8 cellular contexts compared by ENCODE assay signal in the genomic region with DNA sequence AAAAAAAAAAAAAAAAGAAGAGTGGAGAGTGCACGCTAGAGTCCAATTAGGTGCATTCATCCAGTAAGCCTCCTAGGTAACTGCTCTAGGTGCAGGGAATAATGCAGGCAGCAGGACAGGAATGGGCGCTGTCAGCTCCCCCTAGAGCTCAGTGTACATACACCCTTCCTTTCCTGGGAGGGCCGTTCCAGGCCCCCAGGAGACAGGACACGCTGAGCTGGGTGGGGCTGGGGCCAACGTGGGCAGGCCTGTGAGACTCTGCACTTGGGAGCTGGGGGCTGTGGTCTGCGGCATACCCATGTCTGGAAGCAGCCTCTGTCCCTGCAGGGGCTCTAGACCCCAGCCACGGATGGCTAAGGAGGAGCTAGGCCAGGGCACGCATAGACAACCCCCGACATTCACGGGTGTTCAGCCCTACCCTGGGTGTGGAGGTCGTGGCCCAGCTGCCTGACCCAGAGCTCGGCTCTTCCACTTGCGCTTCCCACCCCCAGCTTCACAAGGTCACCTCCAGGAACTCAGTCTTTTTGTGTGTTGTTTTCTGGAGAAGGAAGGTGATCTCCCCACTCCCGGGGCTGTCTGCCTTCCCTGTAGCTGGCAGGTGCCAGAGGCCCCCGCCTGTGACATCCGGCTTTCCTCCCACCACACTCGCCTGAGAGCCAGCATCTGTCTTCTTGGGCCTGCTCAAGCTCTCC. TPM values are rescaled to one million over a fixed set of nuclear protein-coding genes. Genes with fewer than 3 reads are reported as not detected.
DNase-seq lines count a peak whose midpoint lies in the region; ATAC-seq lines count a peak whose summit lies in the region.

No MANE protein-coding gene starts in this region.

- peak overlapping the region; percentile 67 to 80 (median 73) for H3K4me3 ChIP-seq in BLaER1 treated with 17β-estradiol and CSF1 and Interleukin-3, amounts not matched to agents 10 nM and 100 nM
- H3K4me3 ChIP-seq in iPS DF 6.9 (ENCODE audit: low read length) = peak overlapping the region; percentile 97; the same call in 1 of the 2 replicates

- no peaks in the 10 kb centered on the region for H3K4me1 Mint-ChIP-seq in activated T-helper 1 cell treated with anti-CD3 and anti-CD28 coated beads, Interleukin-12 subunit alpha, Interleukin-12 subunit beta, Interleukin-2, Interleukin-4 antibody, amounts not matched to agents 30 ng/mL and 10 ng/mL and 1 ng/mL, durations not matched to agents 14 hours and 24 hours and 36 hours (ENCODE audit: low read depth)
- peaks cover 45% of the 10 kb centered on the region for H3K4me1 Mint-ChIP-seq in stimulated activated memory B cell treated with anti-CD40 and anti-IgM and Interleukin-4, amounts not matched to agents 10 μg/mL and 1 μg/mL and 100 μg/mL, for 72 hours

- H3K4me3 Mint-ChIP-seq in activated T-helper 1 cell treated with anti-CD3 and anti-CD28 coated beads, Interleukin-12 subunit alpha, Interleukin-12 subunit beta, Interleukin-2, Interleukin-4 antibody, amounts not matched to agents 30 ng/mL and 10 ng/mL and 1 ng/mL, durations not matched to agents 14 hours and 24 hours and 36 hours = peak overlapping the region; percentile 75
- H3K4me3 Mint-ChIP-seq in stimulated activated memory B cell treated with anti-CD40 and anti-IgM and Interleukin-4, amounts not matched to agents 10 μg/mL and 1 μg/mL and 100 μg/mL, for 72 hours = peak overlapping the region; percentile 84

- no peaks in the 10 kb centered on the region for H3K36me3 Mint-ChIP-seq in activated T-helper 1 cell treated with anti-CD3 and anti-CD28 coated beads, Interleukin-12 subunit alpha, Interleukin-12 subunit beta, Interleukin-2, Interleukin-4 antibody, amounts not matched to agents 30 ng/mL and 10 ng/mL and 1 ng/mL, durations not matched to agents 14 hours and 24 hours and 36 hours (ENCODE audit: low read depth)
- peaks cover 6% of the 10 kb centered on the region for H3K36me3 Mint-ChIP-seq in stimulated activated memory B cell treated with anti-CD40 and anti-IgM and Interleukin-4, amounts not matched to agents 10 μg/mL and 1 μg/mL and 100 μg/mL, for 72 hours

- peak; percentile 58 for DNase-seq in LoVo (ENCODE audit: low spot score)
- DNase-seq in activated T-helper 1 cell treated with anti-CD3 and anti-CD28 coated beads, Interleukin-12 subunit alpha, Interleukin-12 subunit beta, Interleukin-2, Interleukin-4 antibody, amounts not matched to agents 30 ng/mL and 10 ng/mL and 1 ng/mL, durations not matched to agents 14 hours and 24 hours and 36 hours (ENCODE audit: low spot score) = no peak
- DNase-seq in iPS DF 6.9 (ENCODE audit: low read depth, low spot score) = no peak
- DNase-seq in NCI-H187 (lab: John Stamatoyannopoulos, UW) = no peak
- DNase-seq in middle frontal gyrus (ENCODE audit: extremely low spot score, low spot score) = no peak

- H3K27me3 ChIP-seq in BLaER1 treated with 17β-estradiol and CSF1 and Interleukin-3, amounts not matched to agents 10 nM and 100 nM = peaks cover 16 to 61% (median 22%) of the 10 kb centered on the region in 11 experiments
- peaks cover 2% of the 10 kb centered on the region; the same call in 1 of the 2 replicates for H3K27me3 ChIP-seq in iPS DF 6.9 (ENCODE audit: control insufficient read depth, insufficient read depth, low read length)

- H3K27me3 Mint-ChIP-seq in activated T-helper 1 cell treated with anti-CD3 and anti-CD28 coated beads, Interleukin-12 subunit alpha, Interleukin-12 subunit beta, Interleukin-2, Interleukin-4 antibody, amounts not matched to agents 30 ng/mL and 10 ng/mL and 1 ng/mL, durations not matched to agents 14 hours and 24 hours and 36 hours (ENCODE audit: insufficient read depth) = peaks cover 8% of the 10 kb centered on the region
- H3K27me3 Mint-ChIP-seq in stimulated activated memory B cell treated with anti-CD40 and anti-IgM and Interleukin-4, amounts not matched to agents 10 μg/mL and 1 μg/mL and 100 μg/mL, for 72 hours = peaks cover 9% of the 10 kb centered on the region

- peak overlapping the region; percentile 96 to 100 (median 100) for H3K4me2 ChIP-seq in BLaER1 treated with 17β-estradiol and CSF1 and Interleukin-3, amounts not matched to agents 10 nM and 100 nM

- H3K27ac Mint-ChIP-seq in activated T-helper 1 cell treated with anti-CD3 and anti-CD28 coated beads, Interleukin-12 subunit alpha, Interleukin-12 subunit beta, Interleukin-2, Interleukin-4 antibody, amounts not matched to agents 30 ng/mL and 10 ng/mL and 1 ng/mL, durations not matched to agents 14 hours and 24 hours and 36 hours = peak overlapping the region; percentile 28
- H3K27ac Mint-ChIP-seq in stimulated activated memory B cell treated with anti-CD40 and anti-IgM and Interleukin-4, amounts not matched to agents 10 μg/mL and 1 μg/mL and 100 μg/mL, for 72 hours = peak overlapping the region; percentile 87

- peaks cover 68 to 97% (median 95%) of the 10 kb centered on the region in 10 experiments for H3K4me1 ChIP-seq in BLaER1 treated with 17β-estradiol and CSF1 and Interleukin-3, amounts not matched to agents 10 nM and 100 nM
- H3K4me1 ChIP-seq in iPS DF 6.9 (ENCODE audit: control insufficient read depth, insufficient read depth, low read length) = peaks cover 11% of the 10 kb centered on the region

- peak overlapping the region in 9 of 11 experiments; percentile 67 to 86 (median 79); a peak in 18 of 22 replicates for H3K27ac ChIP-seq in BLaER1 treated with 17β-estradiol and CSF1 and Interleukin-3, amounts not matched to agents 10 nM and 100 nM
- H3K27ac ChIP-seq in iPS DF 6.9 (ENCODE audit: low read length) = no peak overlapping the region

- H3K9me3 ChIP-seq in BLaER1 treated with 17β-estradiol and CSF1 and Interleukin-3, amounts not matched to agents 10 nM and 100 nM (replicated peaks in 1 of 11) = no peaks in the 10 kb centered on the region
- H3K9me3 ChIP-seq in iPS DF 6.9 (ENCODE audit: control insufficient read depth, insufficient read depth, low read length) = no peaks in the 10 kb centered on the region

- H3K9me3 Mint-ChIP-seq in activated T-helper 1 cell treated with anti-CD3 and anti-CD28 coated beads, Interleukin-12 subunit alpha, Interleukin-12 subunit beta, Interleukin-2, Interleukin-4 antibody, amounts not matched to agents 30 ng/mL and 10 ng/mL and 1 ng/mL, durations not matched to agents 14 hours and 24 hours and 36 hours = no peaks in the 10 kb centered on the region
- no peaks in the 10 kb centered on the region for H3K9me3 Mint-ChIP-seq in stimulated activated memory B cell treated with anti-CD40 and anti-IgM and Interleukin-4, amounts not matched to agents 10 μg/mL and 1 μg/mL and 100 μg/mL, for 72 hours

- intact Hi-C loops in activated T-helper 1 cell treated with anti-CD3 and anti-CD28 coated beads, Interleukin-12 subunit alpha, Interleukin-12 subunit beta, Interleukin-2, Interleukin-4 antibody, amounts not matched to agents 30 ng/mL and 10 ng/mL and 1 ng/mL, durations not matched to agents 14 hours and 24 hours and 36 hours (cut with micrococcal nuclease) = loop anchor here (2.0 kb wide), 1 partner anchor 17 kb away; no protein-coding TSS in a partner anchor

- no CpG with 5 or more reads among the region's 17 CpGs for WGBS in iPS DF 6.9 (ENCODE audit: insufficient coverage, insufficient read length)

- ATAC-seq in GM18502 (IDR thresholded peaks at IDR 0.05; ENCODE audit: poor library complexity, unreplicated experiment) = peak; percentile 22
- no peak for ATAC-seq in stimulated activated memory B cell treated with anti-CD40 and anti-IgM and Interleukin-4, amounts not matched to agents 10 μg/mL and 1 μg/mL and 100 μg/mL, for 72 hours

- peaks cover 32 to 95% (median 73%) of the 10 kb centered on the region in 11 experiments; a peak in 21 of 22 replicates for H4K20me1 ChIP-seq in BLaER1 treated with 17β-estradiol and CSF1 and Interleukin-3, amounts not matched to agents 10 nM and 100 nM

- H3K9ac ChIP-seq in BLaER1 treated with 17β-estradiol and CSF1 and Interleukin-3, amounts not matched to agents 10 nM and 100 nM = peak overlapping the region; percentile 73 to 87 (median 81); a peak in 21 of 22 replicates

- 0 out of 22 replicates have a peak, but pooled peaks cover 0 to 6% (median 0%) of the 10 kb centered on the region in 11 experiments for H3K36me3 ChIP-seq in BLaER1 treated with 17β-estradiol and CSF1 and Interleukin-3, amounts not matched to agents 10 nM and 100 nM
- H3K36me3 ChIP-seq in iPS DF 6.9 (ENCODE audit: control insufficient read depth, insufficient read depth, low read length) = no peaks in the 10 kb centered on the region; the same call in 1 of the 2 replicates

RNA-seq across cellular contexts. Expression of a gene that starts 1.0 kb away (rescaled TPM):
- total RNA-seq in activated T-helper 1 cell treated with anti-CD3 and anti-CD28 coated beads, Interleukin-12 subunit alpha, Interleukin-12 subunit beta, Interleukin-2, Interleukin-4 antibody, amounts not matched to agents 30 ng/mL and 10 ng/mL and 1 ng/mL, durations not matched to agents 14 hours and 24 hours and 36 hours = 41.3 and 41.6 TPM in 2 replicates

RNA-seq across cellular contexts. Expression of a gene that starts 5.0 kb away (rescaled TPM):
- total RNA-seq in activated T-helper 1 cell treated with anti-CD3 and anti-CD28 coated beads, Interleukin-12 subunit alpha, Interleukin-12 subunit beta, Interleukin-2, Interleukin-4 antibody, amounts not matched to agents 30 ng/mL and 10 ng/mL and 1 ng/mL, durations not matched to agents 14 hours and 24 hours and 36 hours = 21.8 and 29.6 TPM in 2 replicates

RNA-seq across cellular contexts. Expression of a gene that starts 6.3 kb away (rescaled TPM):
- 5.8 and 7.8 TPM in 2 replicates for total RNA-seq in activated T-helper 1 cell treated with anti-CD3 and anti-CD28 coated beads, Interleukin-12 subunit alpha, Interleukin-12 subunit beta, Interleukin-2, Interleukin-4 antibody, amounts not matched to agents 30 ng/mL and 10 ng/mL and 1 ng/mL, durations not matched to agents 14 hours and 24 hours and 36 hours

RNA-seq across cellular contexts. Expression of a gene that starts 6.9 kb away (rescaled TPM):
- total RNA-seq in activated T-helper 1 cell treated with anti-CD3 and anti-CD28 coated beads, Interleukin-12 subunit alpha, Interleukin-12 subunit beta, Interleukin-2, Interleukin-4 antibody, amounts not matched to agents 30 ng/mL and 10 ng/mL and 1 ng/mL, durations not matched to agents 14 hours and 24 hours and 36 hours = 15.8 and 19.1 TPM in 2 replicates

RNA-seq across cellular contexts. Expression of a gene that starts 14.4 kb away (rescaled TPM):
- 6.3 and 7.6 TPM in 2 replicates for total RNA-seq in activated T-helper 1 cell treated with anti-CD3 and anti-CD28 coated beads, Interleukin-12 subunit alpha, Interleukin-12 subunit beta, Interleukin-2, Interleukin-4 antibody, amounts not matched to agents 30 ng/mL and 10 ng/mL and 1 ng/mL, durations not matched to agents 14 hours and 24 hours and 36 hours
